Comparison of ENCODE assay signal across 15 cellular contexts in genomic region chr10:124359336-124359832, GRCh38.
"Had no signal": no experiment of that assay in that cellular context is flagged by ENCODE, and none has a peak within 500 bp of the region (broad histone marks: within the 10 kb centered on the region; RNA-seq: fewer than 3 reads in every experiment).

No MANE protein-coding gene starts in this region.

- H3K36me3 ChIP-seq: tibial artery, uterus had no signal

- H3K27ac ChIP-seq: coronary artery, tibial artery, uterus had no signal

- H3K4me1 ChIP-seq: uterus had no signal

- DNase-seq: activated CD4-positive, alpha-beta T cell treated with anti-CD3 and anti-CD28 coated beads for 48 hours; activated CD4-positive, CD25-positive, alpha-beta regulatory T cell; activated CD8-positive, alpha-beta T cell treated with anti-CD3 and anti-CD28 coated beads for 36 hours; activated naive CD4-positive, alpha-beta T cell treated with anti-CD3 and anti-CD28 coated beads for 36 hours; activated naive CD8-positive, alpha-beta T cell treated with anti-CD3 and anti-CD28 coated beads, Interleukin-2, amount 50 U/mL, for 24 hours; activated T-cell treated with anti-CD3 and anti-CD28 coated beads, Interleukin-2, amount 50 U/mL, for 1 hour; anterior cingulate cortex; mucosa of descending colon; naive B cell; stimulated activated CD4-positive, alpha-beta T cell treated with anti-CD3 and anti-CD28 coated beads, Interleukin-2, amount 100 ng/mL, for 24 hours; stimulated activated naive CD4-positive, alpha-beta T cell treated with Interleukin-2 at 50 U/mL for 16 hours; substantia nigra; tibial artery; uterus had no signal

- ATAC-seq: activated CD8-positive, alpha-beta T cell treated with anti-CD3 and anti-CD28 coated beads for 36 hours; activated naive CD8-positive, alpha-beta T cell treated with anti-CD3 and anti-CD28 coated beads, Interleukin-2, amount 50 U/mL, for 24 hours; mucosa of descending colon had no signal

- H3K27me3 ChIP-seq: tibial artery, uterus had no signal

- H3K4me3 ChIP-seq: coronary artery, mucosa of descending colon, tibial artery, uterus had no signal

- H3K9me3 ChIP-seq: mucosa of descending colon, uterus had no signal
